28 cellular contexts compared by ENCODE assay signal in genomic region chr3:52504977-52505376, GRCh38. TPM values are rescaled to one million over a fixed set of nuclear protein-coding genes. Genes with fewer than 3 reads are reported as not detected.
"Had no signal": no experiment of that assay in that cellular context is flagged by ENCODE, and none has a peak within 500 bp of the region (broad histone marks: within the 10 kb centered on the region; RNA-seq: fewer than 3 reads in every experiment).

No MANE protein-coding gene starts in this region.

- H3K4me2 ChIP-seq: KMS-11, SK-N-SH had no signal

- H3K27me3 Mint-ChIP-seq: IgD-negative memory B cell had no signal

- H3K4me3 ChIP-seq: K562 had no signal

- H3K9me3 Mint-ChIP-seq: IgD-negative memory B cell had no signal

- DNase-seq: Kasumi-1, MM.1S, NCI-H1092 treated with DMSO at 0.1 percent for 48 hours, NCI-H1436, NCI-H187, NCI-H2029, NCI-H2081 treated with DMSO at 0.1 percent for 48 hours, NCI-H2171, NCI-H226, NCI-H446, NCI-H510A, NCI-H524 treated with DMSO at 0.1 percent for 48 hours, NCI-H69, NCI-H774, PC-3, SHP77, SK-N-SH, SW 1271 had no signal

- H3K27ac Mint-ChIP-seq: IgD-negative memory B cell had no signal

- H3K9me3 ChIP-seq: SK-N-SH had no signal

- H3K27ac ChIP-seq: KMS-11, RWPE1 had no signal

- H3K9ac ChIP-seq: KMS-11, SK-N-SH had no signal

- ATAC-seq: HepG2, K562, Panc1, PC-3 had no signal

RNA-seq across cellular contexts. Expression of gene STAB1, which starts 9.8 kb away (rescaled TPM):
- total RNA-seq: HT1080, M059J, OCI-LY7, SK-MEL-5 had no signal
- polyA plus RNA-seq: IgD-negative memory B cell had no signal

RNA-seq across cellular contexts. Expression of gene TNNC1, which starts 51.1 kb away (rescaled TPM):
- total RNA-seq: HT1080, M059J had no signal
- polyA plus RNA-seq: IgD-negative memory B cell had no signal
